1 cellular context compared by ENCODE assay signal in genomic region chr2:202635441-202636296, GRCh38.
TF ChIP-seq lines count a peak whose summit lies in the region.

No MANE protein-coding gene starts in this region.

TF ChIP-seq in HepG2, 621 proteins besides CTCF, POLR2A, EP300 and RAD21 (continued from another document and continues in another):
- TF ChIP-seq, protein P1, sequence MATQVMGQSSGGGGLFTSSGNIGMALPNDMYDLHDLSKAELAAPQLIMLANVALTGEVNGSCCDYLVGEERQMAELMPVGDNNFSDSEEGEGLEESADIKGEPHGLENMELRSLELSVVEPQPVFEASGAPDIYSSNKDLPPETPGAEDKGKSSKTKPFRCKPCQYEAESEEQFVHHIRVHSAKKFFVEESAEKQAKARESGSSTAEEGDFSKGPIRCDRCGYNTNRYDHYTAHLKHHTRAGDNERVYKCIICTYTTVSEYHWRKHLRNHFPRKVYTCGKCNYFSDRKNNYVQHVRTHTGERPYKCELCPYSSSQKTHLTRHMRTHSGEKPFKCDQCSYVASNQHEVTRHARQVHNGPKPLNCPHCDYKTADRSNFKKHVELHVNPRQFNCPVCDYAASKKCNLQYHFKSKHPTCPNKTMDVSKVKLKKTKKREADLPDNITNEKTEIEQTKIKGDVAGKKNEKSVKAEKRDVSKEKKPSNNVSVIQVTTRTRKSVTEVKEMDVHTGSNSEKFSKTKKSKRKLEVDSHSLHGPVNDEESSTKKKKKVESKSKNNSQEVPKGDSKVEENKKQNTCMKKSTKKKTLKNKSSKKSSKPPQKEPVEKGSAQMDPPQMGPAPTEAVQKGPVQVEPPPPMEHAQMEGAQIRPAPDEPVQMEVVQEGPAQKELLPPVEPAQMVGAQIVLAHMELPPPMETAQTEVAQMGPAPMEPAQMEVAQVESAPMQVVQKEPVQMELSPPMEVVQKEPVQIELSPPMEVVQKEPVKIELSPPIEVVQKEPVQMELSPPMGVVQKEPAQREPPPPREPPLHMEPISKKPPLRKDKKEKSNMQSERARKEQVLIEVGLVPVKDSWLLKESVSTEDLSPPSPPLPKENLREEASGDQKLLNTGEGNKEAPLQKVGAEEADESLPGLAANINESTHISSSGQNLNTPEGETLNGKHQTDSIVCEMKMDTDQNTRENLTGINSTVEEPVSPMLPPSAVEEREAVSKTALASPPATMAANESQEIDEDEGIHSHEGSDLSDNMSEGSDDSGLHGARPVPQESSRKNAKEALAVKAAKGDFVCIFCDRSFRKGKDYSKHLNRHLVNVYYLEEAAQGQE (IDR thresholded peaks at IDR 0.05; ENCODE audit: borderline replicate concordance in 1 of 2, low read depth in 1 of 2, low read length in 2 of 2), result no peak
- no peak for TF ChIP-seq ZSCAN20 (CRISPR knock-in tag; IDR thresholded peaks at IDR 0.05; ENCODE audit: borderline replicate concordance)
- TF ChIP-seq REL (CRISPR knock-in tag; conservative IDR thresholded peaks at IDR 0.05), result no peak
- TF ChIP-seq RFX3 (CRISPR knock-in tag; IDR thresholded peaks at IDR 0.05), result no peak
- TF ChIP-seq SNRNP70 (IDR thresholded peaks at IDR 0.05; ENCODE audit: low read depth, low read length), result no peak
- no peak for TF ChIP-seq NCOA2 (CRISPR knock-in tag; IDR thresholded peaks at IDR 0.05)
- TF ChIP-seq, protein P2, sequence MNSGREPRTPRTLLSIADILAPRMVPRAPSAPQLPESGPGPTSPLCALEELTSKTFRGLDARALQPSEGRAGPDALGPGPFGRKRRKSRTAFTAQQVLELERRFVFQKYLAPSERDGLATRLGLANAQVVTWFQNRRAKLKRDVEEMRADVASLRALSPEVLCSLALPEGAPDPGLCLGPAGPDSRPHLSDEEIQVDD (CRISPR knock-in tag; IDR thresholded peaks at IDR 0.05; ENCODE audit: borderline replicate concordance), result no peak
- TF ChIP-seq ZNF672 (CRISPR knock-in tag; IDR thresholded peaks at IDR 0.05), result no peak
- TF ChIP-seq ZNF7 (CRISPR knock-in tag; IDR thresholded peaks at IDR 0.05), result no peak
- no peak for TF ChIP-seq TCF7L2 (IDR thresholded peaks at IDR 0.05; ENCODE audit: low read depth, low read length)
- no peak; the same call in 1 of the 2 replicates for TF ChIP-seq TARDBP (CRISPR knock-in tag; IDR thresholded peaks at IDR 0.05)
- TF ChIP-seq AHDC1 (CRISPR knock-in tag; IDR thresholded peaks at IDR 0.05; ENCODE audit: borderline replicate concordance), result 0 out of 2 replicates have a peak, but pooled peaks have one; percentile 16
- TF ChIP-seq PHF8 (CRISPR knock-in tag; IDR thresholded peaks at IDR 0.05), result no peak
- TF ChIP-seq HIVEP1 (CRISPR knock-in tag; IDR thresholded peaks at IDR 0.05), result no peak
- TF ChIP-seq YEATS2 (CRISPR knock-in tag; IDR thresholded peaks at IDR 0.05; ENCODE audit: borderline replicate concordance), result no peak
- TF ChIP-seq ZNF552 (CRISPR knock-in tag; IDR thresholded peaks at IDR 0.05; ENCODE audit: borderline replicate concordance), result no peak
- no peak for TF ChIP-seq THYN1 (CRISPR knock-in tag; IDR thresholded peaks at IDR 0.05; ENCODE audit: borderline replicate concordance, low read depth)
- no peak for TF ChIP-seq ARHGAP35 (CRISPR knock-in tag; IDR thresholded peaks at IDR 0.05; ENCODE audit: borderline replicate concordance)
- no peak for TF ChIP-seq ZUFSP (CRISPR knock-in tag; IDR thresholded peaks at IDR 0.05; ENCODE audit: borderline replicate concordance)
- no peak for TF ChIP-seq ZNF235 (CRISPR knock-in tag; IDR thresholded peaks at IDR 0.05; ENCODE audit: borderline replicate concordance)
- no peak for TF ChIP-seq ZNF629 (CRISPR knock-in tag; conservative IDR thresholded peaks at IDR 0.05)
- no peak; the same call in 1 of the 2 replicates for TF ChIP-seq ZNF589 (CRISPR knock-in tag; conservative IDR thresholded peaks at IDR 0.05)
- TF ChIP-seq, protein P3, sequence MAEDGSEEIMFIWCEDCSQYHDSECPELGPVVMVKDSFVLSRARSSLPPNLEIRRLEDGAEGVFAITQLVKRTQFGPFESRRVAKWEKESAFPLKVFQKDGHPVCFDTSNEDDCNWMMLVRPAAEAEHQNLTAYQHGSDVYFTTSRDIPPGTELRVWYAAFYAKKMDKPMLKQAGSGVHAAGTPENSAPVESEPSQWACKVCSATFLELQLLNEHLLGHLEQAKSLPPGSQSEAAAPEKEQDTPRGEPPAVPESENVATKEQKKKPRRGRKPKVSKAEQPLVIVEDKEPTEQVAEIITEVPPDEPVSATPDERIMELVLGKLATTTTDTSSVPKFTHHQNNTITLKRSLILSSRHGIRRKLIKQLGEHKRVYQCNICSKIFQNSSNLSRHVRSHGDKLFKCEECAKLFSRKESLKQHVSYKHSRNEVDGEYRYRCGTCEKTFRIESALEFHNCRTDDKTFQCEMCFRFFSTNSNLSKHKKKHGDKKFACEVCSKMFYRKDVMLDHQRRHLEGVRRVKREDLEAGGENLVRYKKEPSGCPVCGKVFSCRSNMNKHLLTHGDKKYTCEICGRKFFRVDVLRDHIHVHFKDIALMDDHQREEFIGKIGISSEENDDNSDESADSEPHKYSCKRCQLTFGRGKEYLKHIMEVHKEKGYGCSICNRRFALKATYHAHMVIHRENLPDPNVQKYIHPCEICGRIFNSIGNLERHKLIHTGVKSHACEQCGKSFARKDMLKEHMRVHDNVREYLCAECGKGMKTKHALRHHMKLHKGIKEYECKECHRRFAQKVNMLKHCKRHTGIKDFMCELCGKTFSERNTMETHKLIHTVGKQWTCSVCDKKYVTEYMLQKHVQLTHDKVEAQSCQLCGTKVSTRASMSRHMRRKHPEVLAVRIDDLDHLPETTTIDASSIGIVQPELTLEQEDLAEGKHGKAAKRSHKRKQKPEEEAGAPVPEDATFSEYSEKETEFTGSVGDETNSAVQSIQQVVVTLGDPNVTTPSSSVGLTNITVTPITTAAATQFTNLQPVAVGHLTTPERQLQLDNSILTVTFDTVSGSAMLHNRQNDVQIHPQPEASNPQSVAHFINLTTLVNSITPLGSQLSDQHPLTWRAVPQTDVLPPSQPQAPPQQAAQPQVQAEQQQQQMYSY (CRISPR knock-in tag; IDR thresholded peaks at IDR 0.05), result no peak
- no peak for TF ChIP-seq XRCC5 (optimal IDR thresholded peaks at IDR 0.05; ENCODE audit: low read length)
- no peak for TF ChIP-seq ZNF260 (CRISPR knock-in tag; IDR thresholded peaks at IDR 0.05; ENCODE audit: borderline replicate concordance, low read depth)
- no peak for TF ChIP-seq TFAP4 (IDR thresholded peaks at IDR 0.05; ENCODE audit: borderline replicate concordance, low read depth)
- TF ChIP-seq ZSCAN31 (CRISPR knock-in tag; IDR thresholded peaks at IDR 0.05; ENCODE audit: low read depth), result no peak
- TF ChIP-seq, protein P4, sequence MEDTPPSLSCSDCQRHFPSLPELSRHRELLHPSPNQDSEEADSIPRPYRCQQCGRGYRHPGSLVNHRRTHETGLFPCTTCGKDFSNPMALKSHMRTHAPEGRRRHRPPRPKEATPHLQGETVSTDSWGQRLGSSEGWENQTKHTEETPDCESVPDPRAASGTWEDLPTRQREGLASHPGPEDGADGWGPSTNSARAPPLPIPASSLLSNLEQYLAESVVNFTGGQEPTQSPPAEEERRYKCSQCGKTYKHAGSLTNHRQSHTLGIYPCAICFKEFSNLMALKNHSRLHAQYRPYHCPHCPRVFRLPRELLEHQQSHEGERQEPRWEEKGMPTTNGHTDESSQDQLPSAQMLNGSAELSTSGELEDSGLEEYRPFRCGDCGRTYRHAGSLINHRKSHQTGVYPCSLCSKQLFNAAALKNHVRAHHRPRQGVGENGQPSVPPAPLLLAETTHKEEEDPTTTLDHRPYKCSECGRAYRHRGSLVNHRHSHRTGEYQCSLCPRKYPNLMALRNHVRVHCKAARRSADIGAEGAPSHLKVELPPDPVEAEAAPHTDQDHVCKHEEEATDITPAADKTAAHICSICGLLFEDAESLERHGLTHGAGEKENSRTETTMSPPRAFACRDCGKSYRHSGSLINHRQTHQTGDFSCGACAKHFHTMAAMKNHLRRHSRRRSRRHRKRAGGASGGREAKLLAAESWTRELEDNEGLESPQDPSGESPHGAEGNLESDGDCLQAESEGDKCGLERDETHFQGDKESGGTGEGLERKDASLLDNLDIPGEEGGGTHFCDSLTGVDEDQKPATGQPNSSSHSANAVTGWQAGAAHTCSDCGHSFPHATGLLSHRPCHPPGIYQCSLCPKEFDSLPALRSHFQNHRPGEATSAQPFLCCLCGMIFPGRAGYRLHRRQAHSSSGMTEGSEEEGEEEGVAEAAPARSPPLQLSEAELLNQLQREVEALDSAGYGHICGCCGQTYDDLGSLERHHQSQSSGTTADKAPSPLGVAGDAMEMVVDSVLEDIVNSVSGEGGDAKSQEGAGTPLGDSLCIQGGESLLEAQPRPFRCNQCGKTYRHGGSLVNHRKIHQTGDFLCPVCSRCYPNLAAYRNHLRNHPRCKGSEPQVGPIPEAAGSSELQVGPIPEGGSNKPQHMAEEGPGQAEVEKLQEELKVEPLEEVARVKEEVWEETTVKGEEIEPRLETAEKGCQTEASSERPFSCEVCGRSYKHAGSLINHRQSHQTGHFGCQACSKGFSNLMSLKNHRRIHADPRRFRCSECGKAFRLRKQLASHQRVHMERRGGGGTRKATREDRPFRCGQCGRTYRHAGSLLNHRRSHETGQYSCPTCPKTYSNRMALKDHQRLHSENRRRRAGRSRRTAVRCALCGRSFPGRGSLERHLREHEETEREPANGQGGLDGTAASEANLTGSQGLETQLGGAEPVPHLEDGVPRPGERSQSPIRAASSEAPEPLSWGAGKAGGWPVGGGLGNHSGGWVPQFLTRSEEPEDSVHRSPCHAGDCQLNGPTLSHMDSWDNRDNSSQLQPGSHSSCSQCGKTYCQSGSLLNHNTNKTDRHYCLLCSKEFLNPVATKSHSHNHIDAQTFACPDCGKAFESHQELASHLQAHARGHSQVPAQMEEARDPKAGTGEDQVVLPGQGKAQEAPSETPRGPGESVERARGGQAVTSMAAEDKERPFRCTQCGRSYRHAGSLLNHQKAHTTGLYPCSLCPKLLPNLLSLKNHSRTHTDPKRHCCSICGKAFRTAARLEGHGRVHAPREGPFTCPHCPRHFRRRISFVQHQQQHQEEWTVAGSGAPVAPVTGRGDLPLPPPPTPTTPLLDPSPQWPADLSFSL (CRISPR knock-in tag; IDR thresholded peaks at IDR 0.05), result no peak
- TF ChIP-seq ZNF121 (CRISPR knock-in tag; IDR thresholded peaks at IDR 0.05), result no peak
- no peak for TF ChIP-seq ZNF781 (CRISPR knock-in tag; IDR thresholded peaks at IDR 0.05; ENCODE audit: borderline replicate concordance, not compliant biosample characterization)
- peak; percentile 60; the same call in 1 of the 2 replicates for TF ChIP-seq ETV5 (CRISPR knock-in tag; IDR thresholded peaks at IDR 0.05; ENCODE audit: borderline replicate concordance)
- TF ChIP-seq ZKSCAN1 (IDR thresholded peaks at IDR 0.05; ENCODE audit: low read length), result no peak
